Comparison of ENCODE assay signal across 25 cellular contexts in the genomic region with DNA sequence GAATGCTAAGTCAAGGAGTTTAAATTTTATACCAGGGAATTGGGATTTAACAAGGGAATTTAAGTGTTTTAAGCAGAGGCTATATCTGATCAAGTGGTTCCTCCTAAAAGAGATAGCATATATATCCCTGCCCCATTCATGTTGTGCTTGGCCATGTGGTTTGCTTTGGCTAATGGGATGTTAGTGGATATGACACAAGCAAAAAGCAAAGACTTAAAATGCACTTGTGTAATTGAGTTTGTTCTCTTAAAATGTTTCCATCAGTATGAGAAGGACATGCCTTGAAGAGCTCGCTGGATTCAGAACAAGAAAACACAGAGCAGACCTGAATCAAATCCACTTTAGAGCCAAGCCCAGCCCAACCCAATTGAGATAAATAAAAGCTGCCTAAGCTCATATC. TPM values are rescaled to one million over a fixed set of nuclear protein-coding genes. Genes with fewer than 3 reads are reported as not detected.
"Had no signal": no experiment of that assay in that cellular context is flagged by ENCODE, and none has a peak within 500 bp of the region (broad histone marks: within the 10 kb centered on the region; RNA-seq: fewer than 3 reads in every experiment).

No MANE protein-coding gene starts in this region.

- H3K27ac ChIP-seq: stomach, suprapubic skin, testis, thoracic aorta, thyroid gland, tibial artery, tibial nerve, transverse colon, upper lobe of left lung, upper lobe of right lung, uterus, vagina had no signal

- H3K4me1 ChIP-seq: stomach, suprapubic skin, testis, thyroid gland, tibial artery, tibial nerve, transverse colon, upper lobe of left lung, upper lobe of right lung, uterus, vagina had no signal

- H3K27me3 ChIP-seq: stomach, suprapubic skin, testis, thyroid gland, tibial artery, tibial nerve, transverse colon, upper lobe of left lung, upper lobe of right lung, uterus, vagina had no signal

- H3K36me3 ChIP-seq: stomach, suprapubic skin, thoracic aorta, thyroid gland, tibial artery, tibial nerve, transverse colon, upper lobe of left lung, upper lobe of right lung, uterus, vagina had no signal

- DNase-seq: stimulated activated CD4-positive, alpha-beta T cell treated with anti-CD3 and anti-CD28 coated beads, Interleukin-2, amount 100 ng/mL, for 48 hours; stimulated activated CD4-positive, alpha-beta T cell treated with anti-CD3 and anti-CD28 coated beads, Interleukin-4, amount 100 ng/mL, for 1 hour; stimulated activated CD4-positive, alpha-beta T cell treated with anti-CD3 and anti-CD28 coated beads, Interleukin-4, amount 100 ng/mL, for 24 hours; stimulated activated CD4-positive, alpha-beta T cell treated with anti-CD3 and anti-CD28 coated beads, Interleukin-4, amount 100 ng/mL, for 4 hours; stimulated activated CD8-positive, alpha-beta memory T cell treated with anti-CD3 and anti-CD28 coated beads, Interleukin-4, amount 100 ng/mL, for 48 hours; stimulated activated naive B cell treated with anti-CD40 and anti-IgM and Interleukin-4, amounts not matched to agents 10 μg/mL and 1 μg/mL and 100 μg/mL, for 72 hours; stimulated activated naive CD4-positive, alpha-beta T cell; stimulated activated naive CD4-positive, alpha-beta T cell treated with Interleukin-2 at 50 U/mL for 16 hours; stimulated activated naive CD8-positive, alpha-beta T cell treated with anti-CD3 and anti-CD28 coated beads, Interleukin-15, amount 100 ng/mL, for 72 hours; stimulated activated naive CD8-positive, alpha-beta T cell treated with anti-CD3 and anti-CD28 coated beads, Interleukin-15, Interleukin-2, amounts not matched to agents 100 U/mL and 50 U/mL, for 24 hours; stomach; substantia nigra; testis; thyroid gland; tibial artery; transverse colon; trophoblast cell; upper lobe of left lung; upper lobe of right lung; uterus had no signal

- H3K4me3 ChIP-seq: stomach, suprapubic skin, testis, thoracic aorta, thyroid gland, tibial artery, tibial nerve, transverse colon, upper lobe of left lung, upper lobe of right lung, uterus, vagina had no signal

RNA-seq across cellular contexts. Expression of gene C1orf87, which starts 22.4 kb away (rescaled TPM):
- polyA plus RNA-seq: stomach, urinary bladder had no signal
